8 cellular contexts compared by ENCODE assay signal in the genomic region with DNA sequence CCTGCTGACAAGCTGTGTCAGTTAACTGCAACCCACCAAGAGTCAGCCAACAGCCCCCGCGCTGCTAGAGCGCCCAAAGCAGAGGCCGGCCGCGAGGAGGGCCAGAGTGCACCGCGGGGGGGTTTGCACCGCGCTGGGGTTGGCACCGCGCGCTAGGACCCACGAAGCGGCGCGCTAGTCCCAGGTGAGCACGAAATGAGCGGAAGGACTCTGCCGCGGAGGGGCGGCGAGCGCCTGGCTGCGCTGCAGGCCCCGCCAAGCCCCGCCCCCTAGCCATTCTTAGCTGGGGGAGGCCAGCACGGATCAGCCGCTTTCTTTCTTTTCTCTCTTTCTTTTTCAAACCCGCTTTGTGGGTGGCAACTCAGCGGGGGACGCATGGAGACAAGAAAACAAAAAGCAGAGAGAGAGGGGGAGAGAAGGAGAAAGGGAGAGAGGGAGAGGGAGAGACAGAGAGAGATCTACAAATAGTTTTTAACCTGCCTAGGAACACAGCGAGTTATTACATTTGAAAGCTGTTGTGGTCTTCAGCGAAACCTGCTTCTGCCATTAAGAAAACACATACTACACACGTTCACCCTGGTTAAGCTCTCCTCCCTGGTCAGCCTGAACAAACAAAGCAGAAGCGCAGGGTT. TPM values are rescaled to one million over a fixed set of nuclear protein-coding genes. Genes with fewer than 3 reads are reported as not detected.
A peak's percentile ranks its signal among the peaks of the same experiment; 100 is the strongest.
DNase-seq lines count a peak whose midpoint lies in the region; ATAC-seq, FAIRE-seq and TF ChIP-seq lines count a peak whose summit lies in the region.

No MANE protein-coding gene starts in this region.

- 5% methylated on average over 36 of the region's 36 CpGs for WGBS in A549 (ENCODE audit: missing lambda C conversion rate)
- 0% methylated on average over 36 of the region's 36 CpGs for WGBS in ectodermal cell, 2 experiments
- 2 to 4% (median 3%) methylated on average over 31 to 36 of the region's 36 CpGs for WGBS in spleen, 5 donors

- TF ChIP-seq CTCF in A549 (IDR thresholded peaks at IDR 0.05): no peak
- no peak for TF ChIP-seq CTCF in SU-DHL-6 (IDR thresholded peaks at IDR 0.05; ENCODE audit: insufficient read depth, low read length, poor library complexity, severe bottlenecking)
- no peak for TF ChIP-seq CTCF in spleen (IDR thresholded peaks at IDR 0.05 in 8 of 11, conservative IDR thresholded peaks at IDR 0.05 in 3 of 11)
- TF ChIP-seq CTCF in uterus (IDR thresholded peaks at IDR 0.05): no peak

- intact Hi-C loops in spleen (cut with DNase I; ENCODE audit: low total_unique reads) (no loop called here), uterus (cut with DNase I; ENCODE audit: low total_unique reads) (no loop called here)

- H3K79me2 ChIP-seq in SU-DHL-6 (ENCODE audit: insufficient read depth, low read length): no peaks in the 10 kb centered on the region

- TF ChIP-seq POLR2A in A549 (IDR thresholded peaks at IDR 0.05; ENCODE audit: low read length) (no peak), spleen (IDR thresholded peaks at IDR 0.05) (no peak), uterus (IDR thresholded peaks at IDR 0.05) (no peak)

- CTCF ChIA-PET in A549 (lab: Yijun Ruan, JAX): interaction anchor here (0.5 to 1.5 kb wide), 5 partner anchors 10 to 306 kb away, joined by 3 to 5 read pairs (median 3); no protein-coding TSS in a partner anchor

- no peaks in the 10 kb centered on the region for H3K9me2 ChIP-seq in SU-DHL-6 (replicated peaks; ENCODE audit: insufficient read depth, low read length)

- no peak for TF ChIP-seq RAD21 in A549 (conservative IDR thresholded peaks at IDR 0.05 in 1 of 2, IDR thresholded peaks at IDR 0.05 in 1 of 2)

- FAIRE-seq in A549 (lab: Jason Lieb, UNC): peak; percentile 59

- DNase-seq in A549 (ENCODE audit: low read depth in 1 of 2, low spot score in 1 of 2) (no peak), spleen (no peak), uterus (no peak)

- TF ChIP-seq EP300 in A549 (IDR thresholded peaks at IDR 0.05): no peak

- H3K36me3 ChIP-seq in SU-DHL-6 (ENCODE audit: low read length) (no peaks in the 10 kb centered on the region), ectodermal cell (ENCODE audit: control insufficient read depth, insufficient read depth, low read length) (no peaks in the 10 kb centered on the region), spleen (no peaks in the 10 kb centered on the region), uterus (no peaks in the 10 kb centered on the region)

- H3K4me3 ChIP-seq in A549: peak overlapping the region; percentile 27; the same call in 2 of the 3 replicates
- H3K4me3 ChIP-seq in SU-DHL-6 (ENCODE audit: insufficient read depth, low read length, poor library complexity, severe bottlenecking): peak overlapping the region; percentile 34
- peak overlapping the region; percentile 34 for H3K4me3 ChIP-seq in ectodermal cell (ENCODE audit: insufficient read depth, low read depth, low read length)
- H3K4me3 ChIP-seq in spleen: peak overlapping the region in 7 of 8 donors; percentile 6 to 53 (median 17)
- no peak overlapping the region for H3K4me3 ChIP-seq in uterus

- no peaks in the 10 kb centered on the region for H3K9me3 ChIP-seq in A549
- H3K9me3 ChIP-seq in SU-DHL-6 (ENCODE audit: insufficient read depth, low read length): no peaks in the 10 kb centered on the region
- H3K9me3 ChIP-seq in ectodermal cell (ENCODE audit: control insufficient read depth, low read length): no peaks in the 10 kb centered on the region
- H3K9me3 ChIP-seq in spleen: peaks cover 0 to 8% (median 0%) of the 10 kb centered on the region in 8 donors
- no peaks in the 10 kb centered on the region for H3K9me3 ChIP-seq in uterus

- H3K27ac ChIP-seq in A549 (no peak overlapping the region), SU-DHL-6 (ENCODE audit: low read depth, low read length) (no peak overlapping the region), ectodermal cell (ENCODE audit: insufficient read depth, low read depth, low read length, poor library complexity, severe bottlenecking) (peak overlapping the region; percentile 76), spleen (no peak overlapping the region), uterus (no peak overlapping the region)

- POLR2A ChIA-PET in A549 (lab: Yijun Ruan, JAX): no interaction called here

- no peaks in the 10 kb centered on the region for H4K20me1 ChIP-seq in SU-DHL-6 (ENCODE audit: low read depth, low read length)

- H3K27me3 ChIP-seq in SU-DHL-6 (ENCODE audit: low read length) (no peaks in the 10 kb centered on the region), ectodermal cell (ENCODE audit: control insufficient read depth, insufficient read depth, low read length, poor library complexity, severe bottlenecking) (peaks cover 53% of the 10 kb centered on the region), spleen (replicated peaks in 1 of 7) (peaks cover 29 to 100% (median 99%) of the 10 kb centered on the region in 7 donors), uterus (peaks cover 12 to 100% of the 10 kb centered on the region in 2 donors)

- H3K4me2 ChIP-seq in A549 (peak overlapping the region; percentile 72), SU-DHL-6 (ENCODE audit: low read depth, low read length, poor library complexity, severe bottlenecking) (peak overlapping the region; percentile 67)

- ATAC-seq in A549 (peak in 1 of 2 experiments; percentile 23; a peak in 3 of 6 replicates), GM18907 (IDR thresholded peaks at IDR 0.05; ENCODE audit: unreplicated experiment) (peak; percentile 62), HG03280 (IDR thresholded peaks at IDR 0.05; ENCODE audit: unreplicated experiment) (peak; percentile 84), GM21786 (IDR thresholded peaks at IDR 0.05; ENCODE audit: unreplicated experiment) (no peak)

- peak overlapping the region; percentile 44; the same call in 1 of the 2 replicates for H3K9ac ChIP-seq in SU-DHL-6 (ENCODE audit: low read length)

- H3F3A ChIP-seq in SU-DHL-6 (ENCODE audit: insufficient read depth): no peaks in the 10 kb centered on the region

- peak overlapping the region; percentile 56 for H2AFZ ChIP-seq in SU-DHL-6 (ENCODE audit: low read depth, low read length, severe bottlenecking)

- H3K4me1 ChIP-seq in A549: peaks cover 25% of the 10 kb centered on the region
- H3K4me1 ChIP-seq in ectodermal cell (ENCODE audit: control insufficient read depth, insufficient read depth, low read length): peaks cover 42% of the 10 kb centered on the region
- peaks cover 5 to 38% (median 17%) of the 10 kb centered on the region in 6 donors for H3K4me1 ChIP-seq in spleen
- no peaks in the 10 kb centered on the region for H3K4me1 ChIP-seq in uterus

TF ChIP-seq in A549, 52 proteins besides CTCF, POLR2A, EP300 and RAD21:
- TF ChIP-seq RNF2 (IDR thresholded peaks at IDR 0.05; ENCODE audit: borderline replicate concordance, low read depth) (0 out of 2 replicates have a peak, but pooled peaks have one; percentile 38), FOSL2 (IDR thresholded peaks at IDR 0.05) (no peak), FOSL2 (CRISPR knock-in tag; IDR thresholded peaks at IDR 0.05) (no peak)
TF ChIP-seq in A549: peak in this region for 1.

RNA-seq across cellular contexts. Expression of a gene that starts 6.9 kb away (rescaled TPM):
- not detected in 2 replicates for polyA plus RNA-seq in A549 (2011; rRNA removed)
- not detected in 2 replicates for polyA plus RNA-seq in A549 (2012; cell fraction: cytosol; rRNA removed)
- not detected in 2 replicates for polyA plus RNA-seq in A549 (2012; cell fraction: nucleus; rRNA removed)
- not detected in 3 replicates for polyA plus RNA-seq in A549 (2017; fragmentation: RNase III; extraction: RNeasy Plus Mini Kit Qiagen cat#74134 plus additional on column Dnase treatment)
- not detected in 2 replicates for polyA minus RNA-seq in A549 (2011; rRNA and poly(A)+ RNA removed)
- 25.3 TPM for polyA plus RNA-seq in ectodermal cell (2013, experiment 1 of 4)
- polyA plus RNA-seq in ectodermal cell (2013, experiment 2 of 4): 40.1 TPM
- 34.7 TPM for polyA plus RNA-seq in ectodermal cell (2013, experiment 3 of 4)
- polyA plus RNA-seq in ectodermal cell (2013, experiment 4 of 4): 35.5 TPM
- total RNA-seq in spleen: under 1 TPM in 1 of 7 donors, not detected in 6; 0.13 TPM
- polyA plus RNA-seq in spleen: under 1 TPM; 0.03 to 0.13 (median 0.03) TPM
- not detected for total RNA-seq in uterus

Comparison
In these comparisons a context has a peak if more than half of its experiments do, and no peak if none do; other contexts are left out.
1. H3K4me3 ChIP-seq: peak in A549 (single experiment), SU-DHL-6 (single experiment), ectodermal cell (single experiment) and spleen (7 of 8); none in uterus (0 of 2).